ENCODE assay signal across 8 cellular contexts in genomic region chr2:238320648-238321281, GRCh38. TPM values are rescaled to one million over a fixed set of nuclear protein-coding genes. Genes with fewer than 3 reads are reported as not detected.
A peak's percentile ranks its signal among the peaks of the same experiment; 100 is the strongest.
DNase-seq lines count a peak whose midpoint lies in the region; ATAC-seq, FAIRE-seq and TF ChIP-seq lines count a peak whose summit lies in the region.

No MANE protein-coding gene starts in this region.

- no peaks in the 10 kb centered on the region for H3K9me2 ChIP-seq in DOHH2 (replicated peaks; ENCODE audit: control insufficient read depth, low read length)

- TF ChIP-seq RAD21 in K562 (CRISPR knock-in tag; conservative IDR thresholded peaks at IDR 0.05 in 1 of 2, IDR thresholded peaks at IDR 0.05 in 1 of 2) (no peak), HepG2 (CRISPR knock-in tag; IDR thresholded peaks at IDR 0.05) (0 out of 2 replicates have a peak, but pooled peaks have one; percentile 6)

- H2AFZ ChIP-seq in K562 (ENCODE audit: low read depth, low read length) (no peak overlapping the region), HepG2 (ENCODE audit: low read length) (no peak overlapping the region)

- CTCF ChIA-PET in K562 (lab: Yijun Ruan, JAX; ENCODE audit: low intra/inter-chr PET ratio) (no interaction called here), HepG2 (lab: Yijun Ruan, JAX; ENCODE audit: low intra/inter-chr PET ratio, low total read pairs) (no interaction called here)

- H3K27ac ChIP-seq in DOHH2 (ENCODE audit: low read depth, low read length) (no peak overlapping the region), K562 (ENCODE audit: extremely low read depth, low read depth, low read length) (no peak overlapping the region), HepG2 (ENCODE audit: extremely low read length, insufficient read depth, low read length) (peak overlapping the region; percentile 33), tibial nerve (peak overlapping the region; percentile 6 to 79 (median 64))

- no peaks in the 10 kb centered on the region for H3K9me1 ChIP-seq in K562 (ENCODE audit: control insufficient read depth, insufficient read depth, low read length)

- WGBS in K562 (ENCODE audit: insufficient coverage, low coverage, missing lambda C conversion rate), result 4% methylated on average over 14 of the region's 65 CpGs
- WGBS in HepG2 (ENCODE audit: low lambda C conversion rate), result 0% methylated on average over 3 of the region's 65 CpGs
- WGBS in tibial nerve, 2 donors, result 1 to 2% methylated on average over 36 to 52 of the region's 65 CpGs

- intact Hi-C loops in K562 (cut with micrococcal nuclease), result no loop called here
- intact Hi-C loops in HepG2 (cut with micrococcal nuclease; ENCODE audit: unreplicated experiment), result loop anchor here (5.0 kb wide), 1 partner anchor 33 kb away; the partner anchor contains the start of gene PER2

- BruUV-seq in K562 (replicated peaks; lab: Mats Ljungman, UMichigan) (no TSS peak), HepG2 (replicated peaks; lab: Mats Ljungman, UMichigan) (no TSS peak)

- H3K9ac ChIP-seq in K562 (ENCODE audit: insufficient read depth in 1 of 2, low read depth in 2 of 2, low read length in 2 of 2) (peak overlapping the region in 1 of 2 experiments; percentile 90; a peak in 3 of 4 replicates), HepG2 (ENCODE audit: insufficient read depth, low read depth, low read length) (peak overlapping the region; percentile 76)

- POLR2A ChIA-PET in K562 (lab: Yijun Ruan, JAX), result no interaction called here
- POLR2A ChIA-PET in HepG2 (lab: Yijun Ruan, JAX), result interaction anchor here (1.0 to 1.9 kb wide), 2 partner anchors 30 to 32 kb away, joined by 3 to 4 read pairs; partner anchors contain the start of gene PER2

- H3K4me2 ChIP-seq in DOHH2 (ENCODE audit: low read length) (peak overlapping the region; percentile 77), K562 (ENCODE audit: insufficient read depth, low read length) (peak overlapping the region; percentile 81), HepG2 (ENCODE audit: low read depth, low read length) (peak overlapping the region; percentile 97)

- in situ Hi-C loops in K562 (cut with MboI) (no loop called here), HepG2 (cut with HindIII; ENCODE audit: extremely low pct_ligation_motif_present, low pct_unique_long_range_greater_than_20kb) (no loop called here)

- no peaks in the 10 kb centered on the region for H4K20me1 ChIP-seq in DOHH2 (ENCODE audit: control insufficient read depth, insufficient read depth, low read depth, low read length)
- no peaks in the 10 kb centered on the region; the same call in 1 of the 2 replicates for H4K20me1 ChIP-seq in K562 (replicated peaks; ENCODE audit: control insufficient read depth, insufficient read depth, low read length)
- no peaks in the 10 kb centered on the region for H4K20me1 ChIP-seq in HepG2 (ENCODE audit: insufficient read depth, low read length)

- TF ChIP-seq POLR2A in K562 (conservative IDR thresholded peaks at IDR 0.05), result no peak
- TF ChIP-seq POLR2A in HepG2 (IDR thresholded peaks at IDR 0.05; ENCODE audit: insufficient read depth in 1 of 2, low read depth in 2 of 2, low read length in 2 of 2), result no peak
- no peak for TF ChIP-seq POLR2A in tibial nerve (IDR thresholded peaks at IDR 0.05)

- TF ChIP-seq EP300 in K562 (IDR thresholded peaks at IDR 0.05; ENCODE audit: low read length), result no peak
- no peak for TF ChIP-seq EP300 in HepG2 (IDR thresholded peaks at IDR 0.05; ENCODE audit: low read depth in 2 of 2, low read length in 2 of 2)
- TF ChIP-seq EP300 in HepG2 (CRISPR knock-in tag; IDR thresholded peaks at IDR 0.05; ENCODE audit: borderline replicate concordance), result no peak
- no peak for TF ChIP-seq EP300 in tibial nerve (IDR thresholded peaks at IDR 0.05)

- peaks cover 7% of the 10 kb centered on the region; the same call in 1 of the 2 replicates for H3K79me2 ChIP-seq in DOHH2 (ENCODE audit: control insufficient read depth, low read length)
- H3K79me2 ChIP-seq in K562 (ENCODE audit: control insufficient read depth, insufficient read depth, low read length), result no peaks in the 10 kb centered on the region
- H3K79me2 ChIP-seq in HepG2 (ENCODE audit: insufficient read depth, low read length), result peaks cover 6% of the 10 kb centered on the region

- H3K27me3 ChIP-seq in DOHH2 (ENCODE audit: control insufficient read depth, low read length), result 0 out of 2 replicates have a peak, but pooled peaks cover 2% of the 10 kb centered on the region
- H3K27me3 ChIP-seq in K562 (ENCODE audit: control insufficient read depth in 2 of 2, insufficient read depth in 2 of 2, low read length in 2 of 2), result no peaks in the 10 kb centered on the region
- peaks cover 3 to 8% of the 10 kb centered on the region in 2 experiments; a peak in 3 of 5 replicates for H3K27me3 ChIP-seq in HepG2 (ENCODE audit: control insufficient read depth in 1 of 2, insufficient read depth in 2 of 2, low read length in 2 of 2)
- no peaks in the 10 kb centered on the region for H3K27me3 ChIP-seq in tibial nerve

- DNase-seq in HTR-8/SVneo (ENCODE audit: insufficient read length, low spot score) (peak; percentile 15), K562 (ENCODE audit: extremely low read depth in 1 of 4, low spot score in 3 of 4) (peak in 3 of 4 experiments; percentile 9 to 48 (median 41)), HepG2 (ENCODE audit: low spot score) (no peak), tibial nerve (ENCODE audit: low spot score in 2 of 2) (no peak), GOT3 (lab: John Stamatoyannopoulos, UW) (no peak), NCI-H510A (lab: John Stamatoyannopoulos, UW) (no peak)

- H3K4me1 ChIP-seq in DOHH2 (ENCODE audit: control insufficient read depth, low read length) (peaks cover 11% of the 10 kb centered on the region), K562 (replicated peaks in 1 of 2; ENCODE audit: control insufficient read depth in 2 of 2, insufficient read depth in 2 of 2, low read length in 2 of 2) (peaks cover 0 to 25% of the 10 kb centered on the region in 2 experiments; a peak in 3 of 5 replicates), HepG2 (ENCODE audit: insufficient read depth, low read length) (peaks cover 24% of the 10 kb centered on the region), tibial nerve (peaks cover 0 to 24% (median 17%) of the 10 kb centered on the region in 4 donors)

- H3K36me3 ChIP-seq in DOHH2 (ENCODE audit: control insufficient read depth, low read length), result no peaks in the 10 kb centered on the region
- H3K36me3 ChIP-seq in K562 (ENCODE audit: control insufficient read depth, insufficient read depth, low read length), result no peaks in the 10 kb centered on the region
- peaks cover 0 to 2% of the 10 kb centered on the region in 2 experiments; a peak in 1 of 5 replicates for H3K36me3 ChIP-seq in HepG2 (replicated peaks in 1 of 2; ENCODE audit: control insufficient read depth in 1 of 2, insufficient read depth in 2 of 2, low read length in 2 of 2)
- peaks cover 0 to 19% (median 0%) of the 10 kb centered on the region in 3 donors for H3K36me3 ChIP-seq in tibial nerve

- H3F3A ChIP-seq in DOHH2 (ENCODE audit: control insufficient read depth, insufficient read depth), result no peaks in the 10 kb centered on the region

- no peak for FAIRE-seq in HTR-8/SVneo (lab: Jason Lieb, UNC)
- FAIRE-seq in K562 (lab: Jason Lieb, UNC), result no peak
- FAIRE-seq in HepG2 (lab: Jason Lieb, UNC), result no peak

- H3K9me3 ChIP-seq in DOHH2 (ENCODE audit: control insufficient read depth, insufficient read depth, low read length) (no peaks in the 10 kb centered on the region), K562 (replicated peaks; ENCODE audit: control insufficient read depth, insufficient read depth, low read depth, low read length) (no peaks in the 10 kb centered on the region), HepG2 (ENCODE audit: low read length) (no peaks in the 10 kb centered on the region), tibial nerve (no peaks in the 10 kb centered on the region)

- ATAC-seq in GM21390 (IDR thresholded peaks at IDR 0.05; ENCODE audit: unreplicated experiment) (peak; percentile 37), K562 (peak; percentile 39), HepG2 (peak; percentile 12)

- no peak for TF ChIP-seq CTCF in DOHH2 (IDR thresholded peaks at IDR 0.05; ENCODE audit: low read depth, low read length, poor library complexity, severe bottlenecking)
- no peak for TF ChIP-seq CTCF in K562 (IDR thresholded peaks at IDR 0.05 in 2 of 3, conservative IDR thresholded peaks at IDR 0.05 in 1 of 3; ENCODE audit: insufficient read depth in 2 of 3, low read depth in 1 of 3, low read length in 3 of 3)
- no peak for TF ChIP-seq CTCF in HepG2 (CRISPR knock-in tag; IDR thresholded peaks at IDR 0.05)
- TF ChIP-seq CTCF in tibial nerve (IDR thresholded peaks at IDR 0.05), result no peak

- peak overlapping the region; percentile 76 for H3K4me3 ChIP-seq in DOHH2 (ENCODE audit: low read length)
- H3K4me3 ChIP-seq in K562, result peak overlapping the region; percentile 52
- H3K4me3 ChIP-seq in HepG2 (replicated peaks in 1 of 3; ENCODE audit: insufficient read depth in 1 of 3, low read depth in 2 of 3, low read length in 3 of 3), result peak overlapping the region; percentile 74 to 92 (median 88)
- H3K4me3 ChIP-seq in tibial nerve, result peak overlapping the region; percentile 43 to 92 (median 64)

RNA-seq across cellular contexts. Expression of gene TRAF3IP1, which starts 0.4 kb away (rescaled TPM):
- 5.1 and 10.4 TPM in 2 replicates for total RNA-seq in K562 (2011; cell fraction: chromatin; rRNA removed; ENCODE audit: low replicate concordance)
- 0.83 and 3.6 TPM in 2 replicates for total RNA-seq in K562 (2011; cell fraction: nucleolus; rRNA removed)
- 2.3 and 4.4 TPM in 2 replicates for total RNA-seq in K562 (2011; cell fraction: nucleoplasm; rRNA removed)
- 2.9 and 3.3 TPM in 2 replicates for total RNA-seq in K562 (2014; rRNA removed)
- total RNA-seq in K562 (2014; rRNA removed; fragmentation: Illumina TruSeq; extraction: Trizol), result 3.4 and 3.9 TPM in 2 replicates
- 3.8 and 5.1 TPM in 2 replicates for total RNA-seq in K562 (2015; rRNA removed; fragmentation: Illumina TruSeq; extraction: Trizol)
- 5.5 and 7.4 TPM in 2 replicates for total RNA-seq in K562 (2021)
- 2.2 and 2.6 TPM in 2 replicates for polyA plus RNA-seq in K562 (2011; rRNA removed)
- polyA plus RNA-seq in K562 (2011; cell fraction: cytosol; rRNA removed), result 1.6 and 1.7 TPM in 2 replicates
- polyA plus RNA-seq in K562 (2011; cell fraction: nucleus; rRNA removed), result 1.3 and 2.1 TPM in 2 replicates
- 2.9 and 3.8 TPM in 2 replicates for polyA plus RNA-seq in K562 (2012)
- polyA plus RNA-seq in K562 (2014; fragmentation: Illumina TruSeq; extraction: Trizol), result 4.3 and 6.2 TPM in 2 replicates
- 1 to 10 TPM; 1.3 to 1.4 TPM for polyA plus RNA-seq in K562 (2014; fragmentation: Nextera tagmentation; extraction: Ambion mirVana)
- 3.2 and 4.5 TPM in 2 replicates for polyA plus RNA-seq in K562 (2014; rRNA removed)
- 1.4 and 1.8 TPM in 2 replicates for polyA minus RNA-seq in K562 (2011; rRNA and poly(A)+ RNA removed)
- polyA minus RNA-seq in K562 (2011; cell fraction: cytosol; rRNA and poly(A)+ RNA removed), result 2.7 and 4.0 TPM in 2 replicates
- polyA minus RNA-seq in K562 (2011; cell fraction: nucleus; rRNA and poly(A)+ RNA removed), result 1.6 and 1.8 TPM in 2 replicates
- total RNA-seq in HepG2 (2016; rRNA removed; fragmentation: Illumina TruSeq; extraction: Trizol), result 12.9 TPM in 2 replicates
- 11.5 and 11.7 TPM in 2 replicates for total RNA-seq in HepG2 (2016; cell fraction: cytosol; rRNA removed; fragmentation: Illumina TruSeq; extraction: Trizol; ENCODE audit: low read depth)
- 12.5 and 15.2 TPM in 2 replicates for total RNA-seq in HepG2 (2016; cell fraction: insoluble cytoplasmic fraction; rRNA removed; fragmentation: Illumina TruSeq; extraction: Trizol)
- total RNA-seq in HepG2 (2016; cell fraction: membrane; rRNA removed; fragmentation: Illumina TruSeq; extraction: Trizol), result 8.5 and 9.1 TPM in 2 replicates
- 6.5 and 10.2 TPM in 2 replicates for total RNA-seq in HepG2 (2016; cell fraction: nucleus; rRNA removed; fragmentation: Illumina TruSeq; extraction: Trizol)
- polyA plus RNA-seq in HepG2 (2011; rRNA removed), result 4.1 and 5.0 TPM in 2 replicates
- polyA plus RNA-seq in HepG2 (2011; cell fraction: cytosol; rRNA removed), result 2.7 and 3.7 TPM in 2 replicates
- polyA plus RNA-seq in HepG2 (2011; cell fraction: nucleus; rRNA removed), result 4.1 and 4.3 TPM in 2 replicates
- polyA plus RNA-seq in HepG2 (2012), result 7.5 and 8.6 TPM in 2 replicates
- 1.2 and 1.5 TPM in 2 replicates for polyA plus RNA-seq in HepG2 (2016; cell fraction: cytosol; fragmentation: Illumina TruSeq; extraction: Trizol; ENCODE audit: low read depth)
- 16.1 and 18.0 TPM in 2 replicates for polyA plus RNA-seq in HepG2 (2016; cell fraction: insoluble cytoplasmic fraction; fragmentation: Illumina TruSeq; extraction: Trizol; ENCODE audit: low read depth)
- 4.0 and 4.6 TPM in 2 replicates for polyA plus RNA-seq in HepG2 (2016; cell fraction: membrane; fragmentation: Illumina TruSeq; extraction: Trizol; ENCODE audit: low read depth)
- 17.1 and 17.8 TPM in 2 replicates for polyA plus RNA-seq in HepG2 (2016; cell fraction: nucleus; fragmentation: Illumina TruSeq; extraction: Trizol; ENCODE audit: insufficient read depth, low read depth)
- 3.0 and 4.5 TPM in 2 replicates for polyA minus RNA-seq in HepG2 (2011; rRNA and poly(A)+ RNA removed; ENCODE audit: low replicate concordance)
- 2.3 and 3.6 TPM in 2 replicates for polyA minus RNA-seq in HepG2 (2011; cell fraction: cytosol; rRNA and poly(A)+ RNA removed)
- 2.7 and 3.7 TPM in 2 replicates for polyA minus RNA-seq in HepG2 (2011; cell fraction: nucleus; rRNA and poly(A)+ RNA removed)
- 10 to 100 TPM; 11.6 to 17.4 (median 15.7) TPM for total RNA-seq in tibial nerve

RNA-seq across cellular contexts. Expression of gene PER2, which starts 32.4 kb away (rescaled TPM):
- 22.3 and 47.8 TPM in 2 replicates for total RNA-seq in K562 (2011; cell fraction: chromatin; rRNA removed; ENCODE audit: low replicate concordance)
- total RNA-seq in K562 (2011; cell fraction: nucleolus; rRNA removed), result 14.6 and 18.5 TPM in 2 replicates
- total RNA-seq in K562 (2011; cell fraction: nucleoplasm; rRNA removed), result 15.5 and 19.4 TPM in 2 replicates
- total RNA-seq in K562 (2014; rRNA removed) (3.9 and 4.7 TPM in 2 replicates), K562 (2014; rRNA removed; fragmentation: Illumina TruSeq; extraction: Trizol) (2.8 and 3.5 TPM in 2 replicates), K562 (2015; rRNA removed; fragmentation: Illumina TruSeq; extraction: Trizol) (2.5 and 2.6 TPM in 2 replicates), K562 (2021) (7.7 and 10.3 TPM in 2 replicates), HepG2 (2016; rRNA removed; fragmentation: Illumina TruSeq; extraction: Trizol) (6.8 and 9.4 TPM in 2 replicates), tibial nerve (10 to 100 TPM in 2 of 4 donors, 1 to 10 TPM in 2; 8.2 to 18.6 (median 9.8) TPM)
- polyA plus RNA-seq in K562 (2011; rRNA removed) (2.4 and 3.1 TPM in 2 replicates), K562 (2014; fragmentation: Illumina TruSeq; extraction: Trizol) (3.3 and 4.1 TPM in 2 replicates), K562 (2014; fragmentation: Nextera tagmentation; extraction: Ambion mirVana) (1 to 10 TPM; 1.1 to 1.8 TPM), K562 (2014; rRNA removed) (2.9 and 3.1 TPM in 2 replicates), HepG2 (2011; rRNA removed) (5.1 TPM in 2 replicates)
- 1.4 and 1.8 TPM in 2 replicates for polyA plus RNA-seq in K562 (2011; cell fraction: cytosol; rRNA removed)
- polyA plus RNA-seq in K562 (2011; cell fraction: nucleus; rRNA removed), result 6.3 and 8.2 TPM in 2 replicates
- polyA plus RNA-seq in K562 (2012), result 1.3 and 2.0 TPM in 2 replicates
- 9.8 and 10.6 TPM in 2 replicates for polyA minus RNA-seq in K562 (2011; rRNA and poly(A)+ RNA removed)
- 3.5 and 8.4 TPM in 2 replicates for polyA minus RNA-seq in K562 (2011; cell fraction: cytosol; rRNA and poly(A)+ RNA removed)
- 10.9 and 14.4 TPM in 2 replicates for polyA minus RNA-seq in K562 (2011; cell fraction: nucleus; rRNA and poly(A)+ RNA removed)
- total RNA-seq in HepG2 (2016; cell fraction: cytosol; rRNA removed; fragmentation: Illumina TruSeq; extraction: Trizol; ENCODE audit: low read depth), result 21.5 and 22.6 TPM in 2 replicates
- total RNA-seq in HepG2 (2016; cell fraction: insoluble cytoplasmic fraction; rRNA removed; fragmentation: Illumina TruSeq; extraction: Trizol), result 5.4 and 8.6 TPM in 2 replicates
- total RNA-seq in HepG2 (2016; cell fraction: membrane; rRNA removed; fragmentation: Illumina TruSeq; extraction: Trizol), result 9.6 TPM in 2 replicates
- total RNA-seq in HepG2 (2016; cell fraction: nucleus; rRNA removed; fragmentation: Illumina TruSeq; extraction: Trizol), result 9.6 and 11.5 TPM in 2 replicates
- 2.3 and 2.9 TPM in 2 replicates for polyA plus RNA-seq in HepG2 (2011; cell fraction: cytosol; rRNA removed)
- 12.7 and 15.5 TPM in 2 replicates for polyA plus RNA-seq in HepG2 (2011; cell fraction: nucleus; rRNA removed)
- polyA plus RNA-seq in HepG2 (2012), result 7.2 and 7.6 TPM in 2 replicates
- polyA plus RNA-seq in HepG2 (2016; cell fraction: cytosol; fragmentation: Illumina TruSeq; extraction: Trizol; ENCODE audit: low read depth), result 0.31 and 0.44 TPM in 2 replicates
- polyA plus RNA-seq in HepG2 (2016; cell fraction: insoluble cytoplasmic fraction; fragmentation: Illumina TruSeq; extraction: Trizol; ENCODE audit: low read depth), result 5.0 and 6.1 TPM in 2 replicates
- 1.3 and 1.5 TPM in 2 replicates for polyA plus RNA-seq in HepG2 (2016; cell fraction: membrane; fragmentation: Illumina TruSeq; extraction: Trizol; ENCODE audit: low read depth)
- polyA plus RNA-seq in HepG2 (2016; cell fraction: nucleus; fragmentation: Illumina TruSeq; extraction: Trizol; ENCODE audit: insufficient read depth, low read depth), result 18.1 and 18.4 TPM in 2 replicates
- 8.0 and 20.0 TPM in 2 replicates for polyA minus RNA-seq in HepG2 (2011; rRNA and poly(A)+ RNA removed; ENCODE audit: low replicate concordance)
- 6.6 and 9.5 TPM in 2 replicates for polyA minus RNA-seq in HepG2 (2011; cell fraction: cytosol; rRNA and poly(A)+ RNA removed)
- polyA minus RNA-seq in HepG2 (2011; cell fraction: nucleus; rRNA and poly(A)+ RNA removed), result 40.7 and 48.7 TPM in 2 replicates

Comparison
In these comparisons a context has a peak if more than half of its experiments do, and no peak if none do; other contexts are left out.
1. H3K27ac ChIP-seq: peak in HepG2 (single experiment) and tibial nerve (4 of 4); none in DOHH2 (single experiment) and K562 (single experiment).
2. DNase-seq: peak in HTR-8/SVneo (single experiment) and K562 (3 of 4); none in HepG2 (single experiment), tibial nerve (0 of 2), GOT3 (single experiment) and NCI-H510A (single experiment).
3. Peak in every context shown above with its lines, with median percentiles within 50 percentile points of each other: H3K4me2 ChIP-seq, H3K4me3 ChIP-seq and ATAC-seq.